Comparison of ENCODE assay signal across 1 cellular context in genomic region chr6:44234101-44235090, GRCh38.
TF ChIP-seq lines count a peak whose summit lies in the region.

No MANE protein-coding gene starts in this region.

TF ChIP-seq in HepG2, 621 proteins besides CTCF, POLR2A, EP300 and RAD21 (continued from another document and continues in another):
- no peak for TF ChIP-seq BCLAF1 (IDR thresholded peaks at IDR 0.05)
- no peak for TF ChIP-seq ZNF589 (CRISPR knock-in tag; conservative IDR thresholded peaks at IDR 0.05)
- no peak for TF ChIP-seq RFXANK (CRISPR knock-in tag; IDR thresholded peaks at IDR 0.05)
- TF ChIP-seq RARA (CRISPR knock-in tag; IDR thresholded peaks at IDR 0.05): peak; percentile 40; the same call in 1 of the 2 replicates
- no peak for TF ChIP-seq ZNF24 (IDR thresholded peaks at IDR 0.05)
- TF ChIP-seq ATF6 (CRISPR knock-in tag; conservative IDR thresholded peaks at IDR 0.05): no peak
- no peak for TF ChIP-seq NFATC3 (CRISPR knock-in tag; IDR thresholded peaks at IDR 0.05)
- no peak for TF ChIP-seq HINFP (CRISPR knock-in tag; IDR thresholded peaks at IDR 0.05; ENCODE audit: low read depth)
- TF ChIP-seq TFDP2 (CRISPR knock-in tag; IDR thresholded peaks at IDR 0.05): no peak
- TF ChIP-seq MXD1 (CRISPR knock-in tag; IDR thresholded peaks at IDR 0.05): no peak
- no peak for TF ChIP-seq ZNF10 (CRISPR knock-in tag; IDR thresholded peaks at IDR 0.05; ENCODE audit: borderline replicate concordance, low read depth)
- TF ChIP-seq MTF1 (CRISPR knock-in tag; IDR thresholded peaks at IDR 0.05): no peak
- TF ChIP-seq CEBPG (CRISPR knock-in tag; IDR thresholded peaks at IDR 0.05): 0 out of 2 replicates have a peak, but pooled peaks have one; percentile 22
- TF ChIP-seq ZNF282 (IDR thresholded peaks at IDR 0.05; ENCODE audit: partially characterized antibody): no peak
- no peak for TF ChIP-seq ZSCAN20 (CRISPR knock-in tag; IDR thresholded peaks at IDR 0.05; ENCODE audit: borderline replicate concordance)
- TF ChIP-seq ARID4A (CRISPR knock-in tag; IDR thresholded peaks at IDR 0.05; ENCODE audit: borderline replicate concordance): peak; percentile 73
- TF ChIP-seq PRDM10 (CRISPR knock-in tag; IDR thresholded peaks at IDR 0.05; ENCODE audit: low read depth): no peak
- no peak for TF ChIP-seq SSRP1 (CRISPR knock-in tag; IDR thresholded peaks at IDR 0.05)
- TF ChIP-seq ZNF484 (CRISPR knock-in tag; IDR thresholded peaks at IDR 0.05; ENCODE audit: borderline replicate concordance, low read depth): no peak
- TF ChIP-seq JUNB (CRISPR knock-in tag; IDR thresholded peaks at IDR 0.05; ENCODE audit: borderline replicate concordance): no peak
- no peak for TF ChIP-seq BRF2 (CRISPR knock-in tag; IDR thresholded peaks at IDR 0.05)
- TF ChIP-seq ZNF761 (CRISPR knock-in tag; conservative IDR thresholded peaks at IDR 0.05): no peak
- TF ChIP-seq ZNF350 (CRISPR knock-in tag; IDR thresholded peaks at IDR 0.05; ENCODE audit: borderline replicate concordance, low read depth): peak; percentile 53
- TF ChIP-seq TEF (CRISPR knock-in tag; IDR thresholded peaks at IDR 0.05): no peak
- no peak for TF ChIP-seq ZNF781 (CRISPR knock-in tag; IDR thresholded peaks at IDR 0.05; ENCODE audit: borderline replicate concordance, not compliant biosample characterization)
- TF ChIP-seq NFYC (CRISPR knock-in tag; IDR thresholded peaks at IDR 0.05): no peak
- TF ChIP-seq HDAC6 (IDR thresholded peaks at IDR 0.05; ENCODE audit: low read depth, low read length): no peak
- TF ChIP-seq MAX (IDR thresholded peaks at IDR 0.05): peak; percentile 19; the same call in 1 of the 2 replicates
- TF ChIP-seq FOSL1 (CRISPR knock-in tag; IDR thresholded peaks at IDR 0.05; ENCODE audit: borderline replicate concordance): no peak
- TF ChIP-seq TRIM24 (CRISPR knock-in tag; IDR thresholded peaks at IDR 0.05): no peak; the same call in 1 of the 2 replicates
- TF ChIP-seq CCDC6 (CRISPR knock-in tag; IDR thresholded peaks at IDR 0.05): no peak
